In genomic region chr16:68590201-68590994, GRCh38 we compare ENCODE assay signal across 8 cellular contexts. TPM values are rescaled to one million over a fixed set of nuclear protein-coding genes. Genes with fewer than 3 reads are reported as not detected.
DNase-seq lines count a peak whose midpoint lies in the region; ATAC-seq and TF ChIP-seq lines count a peak whose summit lies in the region.

No MANE protein-coding gene starts in this region.

- no peaks in the 10 kb centered on the region for H3K4me1 ChIP-seq in Panc1 (ENCODE audit: control insufficient read depth, insufficient read depth, low read length)

- H3K9me3 ChIP-seq in Panc1 (ENCODE audit: control insufficient read depth, insufficient read depth, low read depth, low read length) = no peaks in the 10 kb centered on the region

- no peaks in the 10 kb centered on the region for H3K36me3 ChIP-seq in Panc1 (ENCODE audit: control insufficient read depth, insufficient read depth, low read length)

- peak; percentile 66 for DNase-seq in NCI-H82 (lab: John Stamatoyannopoulos, UW)
- DNase-seq in NCI-H82 treated with DMSO at 0.1 percent for 48 hours (lab: John Stamatoyannopoulos, UW; ENCODE audit: unreplicated experiment) = no peak
- peak; percentile 2 for DNase-seq in Panc1 (ENCODE audit: low read depth, low spot score)
- peak; percentile 30 for DNase-seq in activated T-helper 9 cell treated with anti-CD3 and anti-CD28 coated beads, Interleukin-2, amount 50 U/mL, for 16 hours (ENCODE audit: low read depth)
- peak; percentile 74 for DNase-seq in germinal center (ENCODE audit: low spot score)
- no peak for DNase-seq in retinal pigment epithelial cell (ENCODE audit: low read depth)
- no peak for DNase-seq in NCI-H774 (lab: John Stamatoyannopoulos, UW)

- peak; percentile 100 for ATAC-seq in Panc1
- no peak for ATAC-seq in HG03139 (IDR thresholded peaks at IDR 0.05; ENCODE audit: unreplicated experiment)

- in situ Hi-C loops in Panc1 (cut with HindIII; ENCODE audit: low pct_unique_long_range_greater_than_20kb, low sequenced_read_pairs) = no loop called here

- POLR2A ChIA-PET in Panc1 (lab: Charles Lee) = interaction anchor here (0.5 to 1.0 kb wide), 3 partner anchors 41 to 254 kb away, joined by 3 to 6 read pairs (median 6); no protein-coding TSS in a partner anchor

- peak; percentile 89 for TF ChIP-seq CTCF in Panc1 (IDR thresholded peaks at IDR 0.05)
- TF ChIP-seq CTCF in retinal pigment epithelial cell (conservative IDR thresholded peaks at IDR 0.05; ENCODE audit: low read depth, low read length) = peak; percentile 93

- CTCF ChIA-PET in Panc1 (lab: Charles Lee) = interaction anchor here (0.6 to 1.7 kb wide), 10 partner anchors 25 to 257 kb away, joined by 3 to 10 read pairs (median 4); no protein-coding TSS in a partner anchor

- H3K27me3 ChIP-seq in Panc1 (ENCODE audit: control insufficient read depth, insufficient read depth, low read length) = no peaks in the 10 kb centered on the region

- H3K4me3 ChIP-seq in Panc1 (ENCODE audit: low read depth in 2 of 2, low read length in 2 of 2) = peak overlapping the region in 1 of 2 experiments; percentile 35; a peak in 2 of 4 replicates
- H3K4me3 ChIP-seq in retinal pigment epithelial cell (ENCODE audit: low read length) = no peak overlapping the region

- intact Hi-C loops in Panc1 (cut with micrococcal nuclease; ENCODE audit: unreplicated experiment) = loop anchor here (10.0 kb wide), 2 partner anchors 94 to 214 kb away; no protein-coding TSS in a partner anchor

- no TSS peak for BruUV-seq in Panc1 (replicated peaks; lab: Mats Ljungman, UMichigan)

- no peak overlapping the region for H3K27ac ChIP-seq in Panc1 (ENCODE audit: low read length)

RNA-seq across cellular contexts. Expression of gene ZFP90, which starts 51.3 kb away (rescaled TPM):
- total RNA-seq in Panc1 (2021; ENCODE audit: unreplicated experiment) = 16.8 TPM
- 15.8 TPM for polyA plus RNA-seq in Panc1 (2012; ENCODE audit: insufficient read length)

RNA-seq across cellular contexts. Expression of gene CDH3, which starts 54.7 kb away (rescaled TPM):
- total RNA-seq in Panc1 (2021; ENCODE audit: unreplicated experiment) = 16.7 TPM
- 23.5 TPM for polyA plus RNA-seq in Panc1 (2012; ENCODE audit: insufficient read length)

Comparison
In these comparisons a context has a peak if more than half of its experiments do, and no peak if none do; other contexts are left out.
1. DNase-seq: peak in NCI-H82 (single experiment), Panc1 (single experiment), activated T-helper 9 cell treated with anti-CD3 and anti-CD28 coated beads, Interleukin-2, amount 50 U/mL, for 16 hours (single experiment) and germinal center (single experiment); none in NCI-H82 treated with DMSO at 0.1 percent for 48 hours (single experiment), retinal pigment epithelial cell (single experiment) and NCI-H774 (single experiment).